ENCODE assay signal across 1 cellular context in the genomic region with DNA sequence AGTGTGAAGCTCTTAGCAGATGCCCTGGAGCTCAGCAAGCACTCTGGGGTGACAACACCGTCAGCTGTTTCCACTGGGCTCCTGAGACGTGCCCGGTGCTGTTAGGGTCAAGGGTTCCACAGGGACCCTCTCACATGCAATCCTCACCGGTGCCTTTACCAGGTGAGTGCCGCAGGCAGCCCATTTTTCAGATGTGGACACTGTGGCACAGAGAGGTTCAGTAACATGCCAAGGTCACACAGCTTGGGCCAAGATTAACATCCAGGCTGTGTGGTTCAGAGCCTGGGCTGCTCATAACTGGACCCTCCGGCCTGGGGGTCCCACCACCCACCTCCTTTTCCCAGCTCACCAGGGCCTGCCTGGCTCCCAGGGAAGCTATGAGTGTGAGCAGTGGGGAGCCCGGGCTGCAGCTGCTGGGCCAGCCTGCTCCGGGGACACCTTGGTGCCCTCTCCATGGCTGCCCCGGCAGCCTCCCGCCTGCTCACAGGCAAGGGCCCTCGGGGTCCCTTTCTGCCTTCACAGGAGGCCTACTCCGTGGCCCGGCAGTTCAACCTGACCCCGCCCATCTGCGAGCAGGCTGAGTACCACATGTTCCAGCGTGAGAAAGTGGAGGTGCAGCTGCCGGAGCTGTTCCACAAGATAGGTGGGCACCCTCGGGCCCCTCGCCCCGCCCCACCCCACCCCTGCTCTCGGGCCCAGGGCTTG.
A peak's percentile ranks its signal among the peaks of the same experiment; 100 is the strongest.
TF ChIP-seq lines count a peak whose summit lies in the region.

No MANE protein-coding gene starts in this region.

TF ChIP-seq in HepG2, 621 proteins besides CTCF, POLR2A, EP300 and RAD21:
- TF ChIP-seq THYN1 (CRISPR knock-in tag; IDR thresholded peaks at IDR 0.05; ENCODE audit: borderline replicate concordance, low read depth) (no peak), IRF9 (CRISPR knock-in tag; IDR thresholded peaks at IDR 0.05; ENCODE audit: borderline replicate concordance) (no peak), ZNF143 (CRISPR knock-in tag; IDR thresholded peaks at IDR 0.05) (no peak), ZNF580 (CRISPR knock-in tag; IDR thresholded peaks at IDR 0.05; ENCODE audit: borderline replicate concordance, low read depth) (no peak), ZNF629 (CRISPR knock-in tag; conservative IDR thresholded peaks at IDR 0.05) (peak; percentile 58), SP140L (CRISPR knock-in tag; IDR thresholded peaks at IDR 0.05; ENCODE audit: borderline replicate concordance) (no peak), ZMYM3 (CRISPR knock-in tag; IDR thresholded peaks at IDR 0.05) (0 out of 2 replicates have a peak, but pooled peaks have one; percentile 57), ZNF747 (CRISPR knock-in tag; IDR thresholded peaks at IDR 0.05; ENCODE audit: borderline replicate concordance) (no peak), ZNF768 (CRISPR knock-in tag; IDR thresholded peaks at IDR 0.05) (peak; percentile 98)
